Comparison of ENCODE assay signal across 13 cellular contexts in the genomic region with DNA sequence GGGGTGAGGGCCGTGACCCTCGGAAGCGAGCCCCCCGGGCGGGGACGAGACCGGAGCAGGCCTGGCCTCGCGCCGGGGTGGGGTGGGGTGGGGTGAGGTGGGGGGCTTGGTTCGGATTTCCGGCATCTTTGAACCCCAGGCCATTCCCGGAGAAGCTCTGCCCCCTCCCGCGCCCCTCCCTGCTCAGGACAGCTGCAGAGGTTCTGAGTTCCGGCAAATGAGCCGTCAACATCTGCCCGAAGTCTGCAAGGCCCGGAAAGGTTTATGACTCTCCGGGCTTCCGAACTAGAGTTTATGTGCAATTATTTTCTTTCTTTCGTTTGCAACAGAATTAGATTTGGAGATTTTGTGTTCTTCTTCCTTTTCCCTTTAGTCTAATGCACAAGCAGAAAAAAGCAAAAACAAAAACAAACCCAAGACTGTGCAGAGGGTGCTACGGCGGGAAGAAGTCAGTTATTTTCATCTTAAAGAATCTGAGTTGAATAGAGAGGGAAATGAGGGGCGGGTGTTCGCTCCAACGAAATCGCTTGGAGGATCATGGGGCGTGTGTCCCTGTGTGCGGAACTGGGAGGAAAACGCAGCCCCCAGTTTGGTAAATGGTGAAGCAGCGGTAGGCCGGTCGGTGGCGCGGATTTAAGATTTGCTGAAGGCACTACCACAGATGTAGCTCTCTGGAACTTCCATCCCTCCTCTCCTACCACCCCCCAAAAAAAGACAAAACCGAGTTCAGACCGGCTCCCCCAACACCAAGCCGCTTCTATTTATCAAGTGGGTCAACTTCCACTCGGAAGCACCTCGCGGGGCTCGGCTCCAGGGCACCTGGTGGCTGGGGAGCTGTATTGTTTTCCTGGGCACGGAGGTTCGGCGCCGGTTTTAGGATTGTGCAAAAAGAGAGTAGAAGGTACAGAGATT. TPM values are rescaled to one million over a fixed set of nuclear protein-coding genes. Genes with fewer than 3 reads are reported as not detected.
A peak's percentile ranks its signal among the peaks of the same experiment; 100 is the strongest.
DNase-seq lines count a peak whose midpoint lies in the region; TF ChIP-seq lines count a peak whose summit lies in the region.
"Had no signal": no experiment of that assay in that cellular context is flagged by ENCODE, and none has a peak within 500 bp of the region (broad histone marks: within the 10 kb centered on the region; RNA-seq: fewer than 3 reads in every experiment).

No MANE protein-coding gene starts in this region.

- no peak overlapping the region for H3K4me2 ChIP-seq in neural cell (ENCODE audit: low read length)

- BruUV-seq in Caco-2 (replicated peaks; lab: Mats Ljungman, UMichigan) = no TSS peak

- H3K4me3 Mint-ChIP-seq in Caco-2 (ENCODE audit: unreplicated experiment) = peak overlapping the region; percentile 74

- POLR2A ChIA-PET in Caco-2 (lab: Charles Lee) = no interaction called here

- in situ Hi-C loops in HAP-1 (cut with MboI; ENCODE audit: low sequenced_read_pairs) = no loop called here

- H3K4me1 ChIP-seq in Caco-2 (peaks cover 16% of the 10 kb centered on the region; the same call in 1 of the 2 replicates), HAP-1 (peaks cover 16% of the 10 kb centered on the region)

- H3K4me1 Mint-ChIP-seq in Caco-2 (ENCODE audit: low read depth, unreplicated experiment) = peaks cover 14% of the 10 kb centered on the region

- no peak for TF ChIP-seq EP300 in neural cell (conservative IDR thresholded peaks at IDR 0.05; ENCODE audit: poor library complexity, severe bottlenecking)

- no peak overlapping the region for H3K27ac ChIP-seq in neural cell (ENCODE audit: low read length)
- H3K27ac ChIP-seq: brain microvascular endothelial cell had no signal

- no peaks in the 10 kb centered on the region for H3K9me2 ChIP-seq in neural cell (ENCODE audit: insufficient read depth, low read length)

- TF ChIP-seq CTCF in Caco-2 (IDR thresholded peaks at IDR 0.05; ENCODE audit: insufficient read depth in 1 of 2, low read depth in 1 of 2, low read length in 1 of 2, severe bottlenecking in 1 of 2, unreplicated experiment in 1 of 2) = no peak
- no peak for TF ChIP-seq CTCF in neural cell (IDR thresholded peaks at IDR 0.05; ENCODE audit: poor library complexity, severe bottlenecking)

- H3F3A ChIP-seq in neural cell (ENCODE audit: insufficient read depth, low read length, poor library complexity, severe bottlenecking) = no peaks in the 10 kb centered on the region

- intact Hi-C loops in Caco-2 (cut with micrococcal nuclease; ENCODE audit: unreplicated experiment) = loop anchor here (10.0 kb wide), 1 partner anchor 472 kb away; no protein-coding TSS in a partner anchor

- H3K9ac ChIP-seq in neural cell (ENCODE audit: low read length) = peak overlapping the region; percentile 1

- DNase-seq in Caco-2 = no peak
- no peak for DNase-seq in HAP-1 (ENCODE audit: low spot score in 2 of 2)
- DNase-seq in astrocyte of the hippocampus (ENCODE audit: low read depth, low spot score) = peak; percentile 64
- no peak for DNase-seq in mucosa of gallbladder (ENCODE audit: low spot score)
- no peak for DNase-seq in activated gamma-delta T cell (lab: John Stamatoyannopoulos, UW)
- no peak for DNase-seq in SHP77 treated with DMSO at 0.1 percent for 48 hours (lab: John Stamatoyannopoulos, UW)
- DNase-seq: activated CD4-positive, alpha-beta T cell treated with anti-CD3 and anti-CD28 coated beads, Interleukin-2, amount 50 U/mL, for 1 hour; brain microvascular endothelial cell; erythroblast; mucosa of descending colon; NCI-H526 treated with DMSO at 0.1 percent for 48 hours; SIG-M5 had no signal

- H3K27me3 Mint-ChIP-seq in Caco-2 (ENCODE audit: insufficient read depth, unreplicated experiment) = peaks cover 6% of the 10 kb centered on the region

- H2AFZ ChIP-seq in neural cell (ENCODE audit: low read depth, low read length) = no peak overlapping the region

- no peaks in the 10 kb centered on the region for H3K36me3 ChIP-seq in Caco-2 (ENCODE audit: control insufficient read depth, insufficient read depth, low read length)
- H3K36me3 ChIP-seq in HAP-1 (replicated peaks) = peaks cover 17% of the 10 kb centered on the region
- H3K36me3 ChIP-seq in neural cell (ENCODE audit: insufficient read depth, low read length) = no peaks in the 10 kb centered on the region
- H3K36me3 ChIP-seq: brain microvascular endothelial cell had no signal

- no peaks in the 10 kb centered on the region for H3K36me3 Mint-ChIP-seq in Caco-2 (ENCODE audit: insufficient read depth, unreplicated experiment)

- H3K27me3 ChIP-seq in Caco-2 (replicated peaks; ENCODE audit: control insufficient read depth, insufficient read depth, low read length) = no peaks in the 10 kb centered on the region; the same call in 1 of the 2 replicates
- no peaks in the 10 kb centered on the region for H3K27me3 ChIP-seq in HAP-1 (ENCODE audit: low read depth)
- H3K27me3 ChIP-seq in neural cell (ENCODE audit: insufficient read depth, low read depth, low read length) = peaks cover 77% of the 10 kb centered on the region

- CTCF ChIA-PET in Caco-2 (lab: Charles Lee) = no interaction called here

- no peaks in the 10 kb centered on the region for H4K20me1 ChIP-seq in neural cell (ENCODE audit: insufficient read depth)

- H3K27ac Mint-ChIP-seq in Caco-2 (ENCODE audit: unreplicated experiment) = no peak overlapping the region

- no peak overlapping the region for H3K4me3 ChIP-seq in Caco-2 (ENCODE audit: low read depth, low read length)
- peak overlapping the region; percentile 32 for H3K4me3 ChIP-seq in HAP-1
- peak overlapping the region; percentile 53 for H3K4me3 ChIP-seq in neural cell (ENCODE audit: low read length)
- H3K4me3 ChIP-seq: mucosa of descending colon had no signal

- H3K9me3 ChIP-seq in Caco-2 = no peaks in the 10 kb centered on the region
- no peaks in the 10 kb centered on the region for H3K9me3 ChIP-seq in HAP-1
- no peaks in the 10 kb centered on the region for H3K9me3 ChIP-seq in neural cell (ENCODE audit: low read length)
- H3K9me3 ChIP-seq: mucosa of descending colon had no signal

- H3K9me3 Mint-ChIP-seq in Caco-2 (ENCODE audit: unreplicated experiment) = no peaks in the 10 kb centered on the region

- TF ChIP-seq RAD21 in neural cell (conservative IDR thresholded peaks at IDR 0.05) = no peak

- H3K79me2 ChIP-seq in neural cell (replicated peaks; ENCODE audit: insufficient read depth, low read length) = peaks cover 98% of the 10 kb centered on the region

TF ChIP-seq in neural cell, 6 proteins besides CTCF, POLR2A, EP300 and RAD21:
- TF ChIP-seq SMC3 (conservative IDR thresholded peaks at IDR 0.05; ENCODE audit: poor library complexity) (no peak), REST (IDR thresholded peaks at IDR 0.05; ENCODE audit: borderline replicate concordance) (no peak), TAF1 (IDR thresholded peaks at IDR 0.05; ENCODE audit: low read depth) (no peak), POLR2AphosphoS5 (IDR thresholded peaks at IDR 0.05) (peak; percentile 48), EZH2 (IDR thresholded peaks at IDR 0.05; ENCODE audit: borderline replicate concordance, insufficient read depth, low read length, poor library complexity, severe bottlenecking) (peak; percentile 31), MXI1 (conservative IDR thresholded peaks at IDR 0.05; ENCODE audit: poor library complexity, severe bottlenecking) (no peak)

RNA-seq across cellular contexts. Expression of gene LHX2, which starts 4.8 kb away (rescaled TPM):
- 2.6 and 4.0 TPM in 2 replicates for total RNA-seq in Caco-2 (2022)
- polyA plus RNA-seq in neural cell = 2.6 and 3.6 TPM in 2 replicates
- polyA minus RNA-seq in neural cell = 7.2 and 9.0 TPM in 2 replicates
- 0.17 TPM for total RNA-seq in mucosa of gallbladder
- total RNA-seq: mucosa of descending colon had no signal
